Comparison of ENCODE assay signal across 1 cellular context in the genomic region with DNA sequence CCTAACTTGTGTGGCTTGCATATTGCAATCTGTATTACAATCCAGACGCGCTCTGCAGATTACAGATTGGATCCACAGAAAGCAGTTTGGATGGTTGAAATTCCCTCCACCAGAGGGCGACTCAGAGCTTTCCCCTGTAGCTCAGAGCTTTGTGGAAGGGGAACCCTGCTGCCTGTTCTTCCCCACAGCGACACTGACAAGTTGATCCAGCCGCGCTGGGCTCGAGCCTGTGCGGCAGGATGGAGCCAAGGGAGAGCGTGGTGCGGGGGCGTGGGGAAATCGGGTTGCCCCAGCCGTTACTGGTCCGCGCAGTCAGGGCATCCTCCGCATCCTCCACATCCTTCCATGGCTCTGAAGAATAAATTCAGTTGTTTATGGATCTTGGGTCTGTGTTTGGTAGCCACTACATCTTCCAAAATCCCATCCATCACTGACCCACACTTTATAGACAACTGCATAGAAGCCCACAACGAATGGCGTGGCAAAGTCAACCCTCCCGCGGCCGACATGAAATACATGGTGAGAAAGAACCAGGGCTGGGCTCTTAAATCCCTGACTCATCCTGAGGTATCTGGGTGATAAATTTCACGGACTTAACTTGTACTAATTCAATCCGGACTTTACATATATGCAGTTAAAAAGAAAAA.
TF ChIP-seq lines count a peak whose summit lies in the region.

GLIPR1L1 (plus strand) TSS at position 287 of the 647 bp plus-strand sequence; CDS start at position 346, 59 bp downstream.

TF ChIP-seq in HEK293, 187 proteins besides CTCF, POLR2A, EP300 and RAD21 (continued from another document and continues in another):
- TF ChIP-seq ZNF518A (tag by site-specific recombination; conservative IDR thresholded peaks at IDR 0.05; ENCODE audit: low read depth) (no peak; the same call in 1 of the 2 replicates), ZNF426 (tag by site-specific recombination; IDR thresholded peaks at IDR 0.05) (no peak), PRDM2 (tag by site-specific recombination; IDR thresholded peaks at IDR 0.05; ENCODE audit: borderline replicate concordance) (no peak), ZEB2 (tag by site-specific recombination; IDR thresholded peaks at IDR 0.05) (peak; percentile 69), PBX3 (CRISPR knock-in tag; IDR thresholded peaks at IDR 0.05) (no peak), EGR2 (tag by site-specific recombination; IDR thresholded peaks at IDR 0.05; ENCODE audit: low read depth) (peak; percentile 61), OSR2 (tag by site-specific recombination; IDR thresholded peaks at IDR 0.05) (no peak), ZNF677 (tag by site-specific recombination; IDR thresholded peaks at IDR 0.05) (no peak), ZNF654 (tag by site-specific recombination; IDR thresholded peaks at IDR 0.05; ENCODE audit: low read depth) (peak; percentile 53), ZIC2 (tag by site-specific recombination; IDR thresholded peaks at IDR 0.05) (peak; percentile 64), ZNF558 (tag by site-specific recombination; IDR thresholded peaks at IDR 0.05) (no peak), ZBTB20 (tag by site-specific recombination; IDR thresholded peaks at IDR 0.05) (peak; percentile 82), ZNF391 (tag by site-specific recombination; IDR thresholded peaks at IDR 0.05; ENCODE audit: borderline replicate concordance, low read depth) (peak; percentile 52; the same call in 1 of the 2 replicates), ZNF660 (tag by site-specific recombination; IDR thresholded peaks at IDR 0.05) (peak; percentile 93), SP7 (tag by site-specific recombination; IDR thresholded peaks at IDR 0.05) (peak; percentile 67), MZF1 (tag by site-specific recombination; IDR thresholded peaks at IDR 0.05; ENCODE audit: borderline replicate concordance) (peak; percentile 79), IKZF3 (tag by site-specific recombination; IDR thresholded peaks at IDR 0.05) (peak; percentile 51; the same call in 1 of the 2 replicates), SCRT2 (tag by site-specific recombination; IDR thresholded peaks at IDR 0.05) (peak; percentile 41; the same call in 1 of the 2 replicates), ZNF473 (tag by site-specific recombination; IDR thresholded peaks at IDR 0.05) (no peak), ZFHX2 (tag by site-specific recombination; conservative IDR thresholded peaks at IDR 0.05) (peak; percentile 87), ZFP37 (tag by site-specific recombination; IDR thresholded peaks at IDR 0.05) (peak; percentile 86), ZBTB1 (tag by site-specific recombination; IDR thresholded peaks at IDR 0.05) (no peak), ZNF692 (tag by site-specific recombination; IDR thresholded peaks at IDR 0.05) (peak; percentile 38; the same call in 1 of the 2 replicates), ZNF335 (tag by site-specific recombination; conservative IDR thresholded peaks at IDR 0.05) (peak; percentile 88), ZNF449 (tag by site-specific recombination; IDR thresholded peaks at IDR 0.05) (peak; percentile 61; the same call in 1 of the 2 replicates), ZNF2 (tag by site-specific recombination; IDR thresholded peaks at IDR 0.05) (peak; percentile 80), BCL6B (tag by site-specific recombination; IDR thresholded peaks at IDR 0.05) (no peak), YY1 (tag by site-specific recombination; IDR thresholded peaks at IDR 0.05) (0 out of 2 replicates have a peak, but pooled peaks have one; percentile 32), TRIM28 (IDR thresholded peaks at IDR 0.05; ENCODE audit: borderline replicate concordance, low read length) (peak; percentile 79; the same call in 1 of the 2 replicates), ZXDB (tag by site-specific recombination; IDR thresholded peaks at IDR 0.05) (0 out of 2 replicates have a peak, but pooled peaks have one; percentile 28), ZNF366 (tag by site-specific recombination; conservative IDR thresholded peaks at IDR 0.05) (0 out of 2 replicates have a peak, but pooled peaks have one; percentile 31)
- TF ChIP-seq, protein P1, sequence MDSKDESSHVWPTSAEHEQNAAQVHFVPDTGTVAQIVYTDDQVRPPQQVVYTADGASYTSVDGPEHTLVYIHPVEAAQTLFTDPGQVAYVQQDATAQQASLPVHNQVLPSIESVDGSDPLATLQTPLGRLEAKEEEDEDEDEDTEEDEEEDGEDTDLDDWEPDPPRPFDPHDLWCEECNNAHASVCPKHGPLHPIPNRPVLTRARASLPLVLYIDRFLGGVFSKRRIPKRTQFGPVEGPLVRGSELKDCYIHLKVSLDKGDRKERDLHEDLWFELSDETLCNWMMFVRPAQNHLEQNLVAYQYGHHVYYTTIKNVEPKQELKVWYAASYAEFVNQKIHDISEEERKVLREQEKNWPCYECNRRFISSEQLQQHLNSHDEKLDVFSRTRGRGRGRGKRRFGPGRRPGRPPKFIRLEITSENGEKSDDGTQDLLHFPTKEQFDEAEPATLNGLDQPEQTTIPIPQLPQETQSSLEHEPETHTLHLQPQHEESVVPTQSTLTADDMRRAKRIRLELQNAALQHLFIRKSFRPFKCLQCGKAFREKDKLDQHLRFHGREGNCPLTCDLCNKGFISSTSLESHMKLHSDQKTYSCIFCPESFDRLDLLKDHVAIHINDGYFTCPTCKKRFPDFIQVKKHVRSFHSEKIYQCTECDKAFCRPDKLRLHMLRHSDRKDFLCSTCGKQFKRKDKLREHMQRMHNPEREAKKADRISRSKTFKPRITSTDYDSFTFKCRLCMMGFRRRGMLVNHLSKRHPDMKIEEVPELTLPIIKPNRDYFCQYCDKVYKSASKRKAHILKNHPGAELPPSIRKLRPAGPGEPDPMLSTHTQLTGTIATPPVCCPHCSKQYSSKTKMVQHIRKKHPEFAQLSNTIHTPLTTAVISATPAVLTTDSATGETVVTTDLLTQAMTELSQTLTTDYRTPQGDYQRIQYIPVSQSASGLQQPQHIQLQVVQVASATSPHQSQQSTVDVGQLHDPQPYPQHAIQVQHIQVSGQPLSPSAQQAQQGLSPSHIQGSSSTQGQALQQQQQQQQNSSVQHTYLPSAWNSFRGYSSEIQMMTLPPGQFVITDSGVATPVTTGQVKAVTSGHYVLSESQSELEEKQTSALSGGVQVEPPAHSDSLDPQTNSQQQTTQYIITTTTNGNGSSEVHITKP (tag by site-specific recombination; IDR thresholded peaks at IDR 0.05): peak; percentile 98
